ENCODE assay signal across 10 cellular contexts in genomic region chr15:77457619-77458265, GRCh38. TPM values are rescaled to one million over a fixed set of nuclear protein-coding genes. Genes with fewer than 3 reads are reported as not detected.
DNase-seq lines count a peak whose midpoint lies in the region; ATAC-seq and TF ChIP-seq lines count a peak whose summit lies in the region.
"Had no signal": no experiment of that assay in that cellular context is flagged by ENCODE, and none has a peak within 500 bp of the region (broad histone marks: within the 10 kb centered on the region; RNA-seq: fewer than 3 reads in every experiment).

No MANE protein-coding gene starts in this region.

- DNase-seq in Daoy (ENCODE audit: low read depth): peak; percentile 22
- DNase-seq in NCI-H226: peak; percentile 60
- DNase-seq in central memory CD8-positive, alpha-beta T cell (ENCODE audit: low spot score in 2 of 2): no peak
- DNase-seq in NCI-H82 (lab: John Stamatoyannopoulos, UW): no peak
- DNase-seq in GOT3 (lab: John Stamatoyannopoulos, UW): no peak
- no peak for DNase-seq in iPS-NIHi11 (ENCODE audit: low spot score)
- no peak for DNase-seq in LoVo (ENCODE audit: low spot score)
- DNase-seq: hippocampal formation, NCI-H510A had no signal

- no peak for ATAC-seq in central memory CD8-positive, alpha-beta T cell (replicated peaks; ENCODE audit: extremely low read depth, poor library complexity, severe bottlenecking)

- peaks cover 36% of the 10 kb centered on the region for H3K4me1 Mint-ChIP-seq in central memory CD8-positive, alpha-beta T cell
- H3K4me1 Mint-ChIP-seq in nephron: peaks cover 20% of the 10 kb centered on the region

- peak overlapping the region; percentile 33 for H3K27ac Mint-ChIP-seq in central memory CD8-positive, alpha-beta T cell (ENCODE audit: low read depth)
- peak overlapping the region; percentile 66 to 82 (median 72) for H3K27ac Mint-ChIP-seq in nephron

- TF ChIP-seq CTCF in nephron (IDR thresholded peaks at IDR 0.05; ENCODE audit: unreplicated experiment in 3 of 3): no peak

- peaks cover 10% of the 10 kb centered on the region for H3K36me3 Mint-ChIP-seq in central memory CD8-positive, alpha-beta T cell (ENCODE audit: insufficient read depth)
- H3K36me3 Mint-ChIP-seq in nephron (ENCODE audit: low read depth): peaks cover 28% of the 10 kb centered on the region

- H3K4me3 Mint-ChIP-seq in central memory CD8-positive, alpha-beta T cell: no peak overlapping the region
- no peak overlapping the region for H3K4me3 Mint-ChIP-seq in nephron

- H3K9me3 Mint-ChIP-seq in central memory CD8-positive, alpha-beta T cell: no peaks in the 10 kb centered on the region
- H3K9me3 Mint-ChIP-seq in nephron: no peaks in the 10 kb centered on the region

- no peaks in the 10 kb centered on the region for H3K27me3 Mint-ChIP-seq in central memory CD8-positive, alpha-beta T cell
- no peaks in the 10 kb centered on the region for H3K27me3 Mint-ChIP-seq in nephron (ENCODE audit: low read depth)

RNA-seq across cellular contexts. Expression of gene HMG20A, which starts 37.1 kb away (rescaled TPM):
- total RNA-seq in Daoy (2014; rRNA removed; shearing (Covaris generic)): 14.6 and 16.4 TPM in 2 replicates

RNA-seq across cellular contexts. Expression of gene PEAK1, which starts 37.8 kb away (rescaled TPM):
- 11.0 and 12.7 TPM in 2 replicates for total RNA-seq in Daoy (2014; rRNA removed; shearing (Covaris generic))

Comparison
In these comparisons a context has a peak if more than half of its experiments do, and no peak if none do; other contexts are left out.
1. DNase-seq: peak in Daoy (single experiment) and NCI-H226 (single experiment); none in central memory CD8-positive, alpha-beta T cell (0 of 2), NCI-H82 (single experiment), GOT3 (single experiment), iPS-NIHi11 (single experiment) and LoVo (single experiment).